Comparison of ENCODE assay signal across 22 cellular contexts in the genomic region with DNA sequence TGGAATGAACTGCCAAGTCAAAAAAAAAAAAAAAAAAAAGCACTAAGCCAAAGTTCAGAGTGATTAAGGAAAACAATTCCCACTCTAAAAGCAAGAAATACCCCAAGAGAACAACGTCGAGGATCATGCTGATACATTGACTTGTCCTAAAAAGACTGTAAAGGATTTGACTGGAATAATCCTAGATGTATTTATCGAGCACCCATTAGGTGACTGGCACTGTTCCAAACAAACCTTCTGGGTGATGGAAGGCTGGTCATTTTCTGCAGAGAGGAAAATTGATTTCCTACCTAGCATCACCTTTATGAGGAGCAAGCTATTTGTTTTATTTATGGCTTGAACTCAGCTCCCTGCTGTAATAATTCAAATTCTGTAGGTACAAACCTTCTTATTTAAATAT.
"Had no signal": no experiment of that assay in that cellular context is flagged by ENCODE, and none has a peak within 500 bp of the region (broad histone marks: within the 10 kb centered on the region; RNA-seq: fewer than 3 reads in every experiment).

No MANE protein-coding gene starts in this region.

- ATAC-seq: activated CD8-positive, alpha-beta memory T cell treated with anti-CD3 and anti-CD28 coated beads, Interleukin-2, amount 10 ng/mL, durations not matched to agents 7 days and 5 days; activated T-helper 17 cell treated with anti-CD3 and anti-CD28 coated beads, Interleukin-2, amount 50 U/mL, for 72 hours; gastroesophageal sphincter; heart left ventricle; stimulated activated naive B cell treated with anti-CD40 and anti-IgM and Interleukin-4, amounts not matched to agents 10 μg/mL and 1 μg/mL and 100 μg/mL, for 72 hours had no signal

- DNase-seq: activated B cell treated with CpG ODN at 0.5 μM for 24 hours; activated CD4-positive, alpha-beta memory T cell treated with anti-CD3 and anti-CD28 coated beads, Interleukin-2, amount 10 ng/mL, durations not matched to agents 7 days and 5 days; activated CD4-positive, alpha-beta T cell treated with anti-CD3 and anti-CD28 coated beads for 4 hours; activated CD8-positive, alpha-beta memory T cell treated with anti-CD3 and anti-CD28 coated beads, Interleukin-2, amount 10 ng/mL, durations not matched to agents 7 days and 5 days; activated naive CD4-positive, alpha-beta T cell; activated naive CD8-positive, alpha-beta T cell treated with anti-CD3 and anti-CD28 coated beads for 36 hours; activated T-cell treated with anti-CD3 and anti-CD28 coated beads, Interleukin-2, amount 50 U/mL, for 1 hour; amniotic stem cell; effector memory CD4-positive, alpha-beta T cell; heart left ventricle; kidney glomerular epithelial cell; left ventricle myocardium inferior; mammary epithelial cell; midbrain; nucleus accumbens; posterior cingulate gyrus; sigmoid colon; stimulated activated CD4-positive, alpha-beta T cell treated with anti-CD3 and anti-CD28 coated beads, Interleukin-4, amount 100 ng/mL, for 4 hours; stimulated activated naive B cell treated with anti-CD40 and anti-IgM and Interleukin-4, amounts not matched to agents 10 μg/mL and 1 μg/mL and 100 μg/mL, for 72 hours; thyroid gland had no signal
